1 cellular context compared by ENCODE assay signal in the genomic region with DNA sequence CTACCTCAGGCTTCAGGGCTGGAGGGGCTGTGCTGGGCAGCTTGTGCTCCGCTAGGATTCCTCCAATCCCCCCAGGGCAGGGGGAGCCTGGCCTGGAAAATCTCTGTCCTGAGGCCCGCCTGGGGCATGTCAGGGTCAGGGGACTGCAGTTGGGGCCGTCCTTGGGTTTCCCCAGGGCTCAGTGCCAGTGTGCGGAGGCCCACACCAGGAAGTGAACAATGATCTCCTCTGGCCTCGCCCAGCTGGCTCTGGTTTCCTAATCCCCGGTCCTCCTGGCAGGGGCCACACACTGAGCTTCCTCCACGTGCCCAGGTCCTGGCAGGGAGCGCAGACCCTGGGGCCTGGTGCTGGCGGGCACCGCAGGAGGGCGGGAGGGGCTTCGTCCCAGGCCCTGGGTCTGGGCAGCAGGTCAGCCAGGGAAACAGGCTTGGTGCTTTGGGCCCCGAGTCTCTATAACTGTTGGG.
TF ChIP-seq lines count a peak whose summit lies in the region.

No MANE protein-coding gene starts in this region.

TF ChIP-seq in HepG2, 621 proteins besides CTCF, POLR2A, EP300 and RAD21 (continued from another document and continues in another):
- TF ChIP-seq, protein P1, sequence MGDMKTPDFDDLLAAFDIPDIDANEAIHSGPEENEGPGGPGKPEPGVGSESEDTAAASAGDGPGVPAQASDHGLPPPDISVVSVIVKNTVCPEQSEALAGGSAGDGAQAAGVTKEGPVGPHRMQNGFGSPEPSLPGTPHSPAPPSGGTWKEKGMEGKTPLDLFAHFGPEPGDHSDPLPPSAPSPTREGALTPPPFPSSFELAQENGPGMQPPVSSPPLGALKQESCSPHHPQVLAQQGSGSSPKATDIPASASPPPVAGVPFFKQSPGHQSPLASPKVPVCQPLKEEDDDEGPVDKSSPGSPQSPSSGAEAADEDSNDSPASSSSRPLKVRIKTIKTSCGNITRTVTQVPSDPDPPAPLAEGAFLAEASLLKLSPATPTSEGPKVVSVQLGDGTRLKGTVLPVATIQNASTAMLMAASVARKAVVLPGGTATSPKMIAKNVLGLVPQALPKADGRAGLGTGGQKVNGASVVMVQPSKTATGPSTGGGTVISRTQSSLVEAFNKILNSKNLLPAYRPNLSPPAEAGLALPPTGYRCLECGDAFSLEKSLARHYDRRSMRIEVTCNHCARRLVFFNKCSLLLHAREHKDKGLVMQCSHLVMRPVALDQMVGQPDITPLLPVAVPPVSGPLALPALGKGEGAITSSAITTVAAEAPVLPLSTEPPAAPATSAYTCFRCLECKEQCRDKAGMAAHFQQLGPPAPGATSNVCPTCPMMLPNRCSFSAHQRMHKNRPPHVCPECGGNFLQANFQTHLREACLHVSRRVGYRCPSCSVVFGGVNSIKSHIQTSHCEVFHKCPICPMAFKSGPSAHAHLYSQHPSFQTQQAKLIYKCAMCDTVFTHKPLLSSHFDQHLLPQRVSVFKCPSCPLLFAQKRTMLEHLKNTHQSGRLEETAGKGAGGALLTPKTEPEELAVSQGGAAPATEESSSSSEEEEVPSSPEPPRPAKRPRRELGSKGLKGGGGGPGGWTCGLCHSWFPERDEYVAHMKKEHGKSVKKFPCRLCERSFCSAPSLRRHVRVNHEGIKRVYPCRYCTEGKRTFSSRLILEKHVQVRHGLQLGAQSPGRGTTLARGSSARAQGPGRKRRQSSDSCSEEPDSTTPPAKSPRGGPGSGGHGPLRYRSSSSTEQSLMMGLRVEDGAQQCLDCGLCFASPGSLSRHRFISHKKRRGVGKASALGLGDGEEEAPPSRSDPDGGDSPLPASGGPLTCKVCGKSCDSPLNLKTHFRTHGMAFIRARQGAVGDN (CRISPR knock-in tag; IDR thresholded peaks at IDR 0.05) = peak; percentile 84
- no peak for TF ChIP-seq NFIB (CRISPR knock-in tag; IDR thresholded peaks at IDR 0.05; ENCODE audit: borderline replicate concordance)
- TF ChIP-seq ZNF883 (CRISPR knock-in tag; IDR thresholded peaks at IDR 0.05; ENCODE audit: not compliant biosample characterization) = no peak
- no peak for TF ChIP-seq SKI (IDR thresholded peaks at IDR 0.05; ENCODE audit: partially characterized antibody)
- no peak for TF ChIP-seq RFXANK (CRISPR knock-in tag; IDR thresholded peaks at IDR 0.05)
- TF ChIP-seq NFKBIZ (CRISPR knock-in tag; IDR thresholded peaks at IDR 0.05) = no peak
- TF ChIP-seq CEBPG (CRISPR knock-in tag; IDR thresholded peaks at IDR 0.05) = 0 out of 2 replicates have a peak, but pooled peaks have one; percentile 9
- TF ChIP-seq, protein P2, sequence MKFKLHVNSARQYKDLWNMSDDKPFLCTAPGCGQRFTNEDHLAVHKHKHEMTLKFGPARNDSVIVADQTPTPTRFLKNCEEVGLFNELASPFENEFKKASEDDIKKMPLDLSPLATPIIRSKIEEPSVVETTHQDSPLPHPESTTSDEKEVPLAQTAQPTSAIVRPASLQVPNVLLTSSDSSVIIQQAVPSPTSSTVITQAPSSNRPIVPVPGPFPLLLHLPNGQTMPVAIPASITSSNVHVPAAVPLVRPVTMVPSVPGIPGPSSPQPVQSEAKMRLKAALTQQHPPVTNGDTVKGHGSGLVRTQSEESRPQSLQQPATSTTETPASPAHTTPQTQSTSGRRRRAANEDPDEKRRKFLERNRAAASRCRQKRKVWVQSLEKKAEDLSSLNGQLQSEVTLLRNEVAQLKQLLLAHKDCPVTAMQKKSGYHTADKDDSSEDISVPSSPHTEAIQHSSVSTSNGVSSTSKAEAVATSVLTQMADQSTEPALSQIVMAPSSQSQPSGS (CRISPR knock-in tag; IDR thresholded peaks at IDR 0.05) = no peak
- TF ChIP-seq ATRX (CRISPR knock-in tag; IDR thresholded peaks at IDR 0.05; ENCODE audit: borderline replicate concordance) = no peak
- TF ChIP-seq ZNF644 (CRISPR knock-in tag; IDR thresholded peaks at IDR 0.05; ENCODE audit: low read depth) = no peak
- TF ChIP-seq GATAD1 (CRISPR knock-in tag; IDR thresholded peaks at IDR 0.05) = no peak
- no peak for TF ChIP-seq ZSCAN30 (CRISPR knock-in tag; IDR thresholded peaks at IDR 0.05)
- TF ChIP-seq FOXK1 (CRISPR knock-in tag; IDR thresholded peaks at IDR 0.05; ENCODE audit: borderline replicate concordance, low read depth) = no peak
- TF ChIP-seq FOXC1 (CRISPR knock-in tag; IDR thresholded peaks at IDR 0.05; ENCODE audit: borderline replicate concordance) = no peak
- TF ChIP-seq FOXA3 (CRISPR knock-in tag; IDR thresholded peaks at IDR 0.05) = 0 out of 2 replicates have a peak, but pooled peaks have one; percentile 9
- no peak for TF ChIP-seq ZNF510 (CRISPR knock-in tag; IDR thresholded peaks at IDR 0.05; ENCODE audit: low read depth)
- TF ChIP-seq, protein P3, sequence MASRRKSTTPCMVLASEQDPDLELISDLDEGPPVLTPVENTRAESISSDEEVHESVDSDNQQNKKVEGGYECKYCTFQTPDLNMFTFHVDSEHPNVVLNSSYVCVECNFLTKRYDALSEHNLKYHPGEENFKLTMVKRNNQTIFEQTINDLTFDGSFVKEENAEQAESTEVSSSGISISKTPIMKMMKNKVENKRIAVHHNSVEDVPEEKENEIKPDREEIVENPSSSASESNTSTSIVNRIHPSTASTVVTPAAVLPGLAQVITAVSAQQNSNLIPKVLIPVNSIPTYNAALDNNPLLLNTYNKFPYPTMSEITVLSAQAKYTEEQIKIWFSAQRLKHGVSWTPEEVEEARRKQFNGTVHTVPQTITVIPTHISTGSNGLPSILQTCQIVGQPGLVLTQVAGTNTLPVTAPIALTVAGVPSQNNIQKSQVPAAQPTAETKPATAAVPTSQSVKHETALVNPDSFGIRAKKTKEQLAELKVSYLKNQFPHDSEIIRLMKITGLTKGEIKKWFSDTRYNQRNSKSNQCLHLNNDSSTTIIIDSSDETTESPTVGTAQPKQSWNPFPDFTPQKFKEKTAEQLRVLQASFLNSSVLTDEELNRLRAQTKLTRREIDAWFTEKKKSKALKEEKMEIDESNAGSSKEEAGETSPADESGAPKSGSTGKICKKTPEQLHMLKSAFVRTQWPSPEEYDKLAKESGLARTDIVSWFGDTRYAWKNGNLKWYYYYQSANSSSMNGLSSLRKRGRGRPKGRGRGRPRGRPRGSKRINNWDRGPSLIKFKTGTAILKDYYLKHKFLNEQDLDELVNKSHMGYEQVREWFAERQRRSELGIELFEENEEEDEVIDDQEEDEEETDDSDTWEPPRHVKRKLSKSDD (CRISPR knock-in tag; IDR thresholded peaks at IDR 0.05; ENCODE audit: low read depth) = no peak
- TF ChIP-seq, protein P4, sequence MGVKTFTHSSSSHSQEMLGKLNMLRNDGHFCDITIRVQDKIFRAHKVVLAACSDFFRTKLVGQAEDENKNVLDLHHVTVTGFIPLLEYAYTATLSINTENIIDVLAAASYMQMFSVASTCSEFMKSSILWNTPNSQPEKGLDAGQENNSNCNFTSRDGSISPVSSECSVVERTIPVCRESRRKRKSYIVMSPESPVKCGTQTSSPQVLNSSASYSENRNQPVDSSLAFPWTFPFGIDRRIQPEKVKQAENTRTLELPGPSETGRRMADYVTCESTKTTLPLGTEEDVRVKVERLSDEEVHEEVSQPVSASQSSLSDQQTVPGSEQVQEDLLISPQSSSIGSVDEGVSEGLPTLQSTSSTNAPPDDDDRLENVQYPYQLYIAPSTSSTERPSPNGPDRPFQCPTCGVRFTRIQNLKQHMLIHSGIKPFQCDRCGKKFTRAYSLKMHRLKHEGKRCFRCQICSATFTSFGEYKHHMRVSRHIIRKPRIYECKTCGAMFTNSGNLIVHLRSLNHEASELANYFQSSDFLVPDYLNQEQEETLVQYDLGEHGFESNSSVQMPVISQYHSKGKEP (CRISPR knock-in tag; IDR thresholded peaks at IDR 0.05) = no peak
- TF ChIP-seq, protein P5, sequence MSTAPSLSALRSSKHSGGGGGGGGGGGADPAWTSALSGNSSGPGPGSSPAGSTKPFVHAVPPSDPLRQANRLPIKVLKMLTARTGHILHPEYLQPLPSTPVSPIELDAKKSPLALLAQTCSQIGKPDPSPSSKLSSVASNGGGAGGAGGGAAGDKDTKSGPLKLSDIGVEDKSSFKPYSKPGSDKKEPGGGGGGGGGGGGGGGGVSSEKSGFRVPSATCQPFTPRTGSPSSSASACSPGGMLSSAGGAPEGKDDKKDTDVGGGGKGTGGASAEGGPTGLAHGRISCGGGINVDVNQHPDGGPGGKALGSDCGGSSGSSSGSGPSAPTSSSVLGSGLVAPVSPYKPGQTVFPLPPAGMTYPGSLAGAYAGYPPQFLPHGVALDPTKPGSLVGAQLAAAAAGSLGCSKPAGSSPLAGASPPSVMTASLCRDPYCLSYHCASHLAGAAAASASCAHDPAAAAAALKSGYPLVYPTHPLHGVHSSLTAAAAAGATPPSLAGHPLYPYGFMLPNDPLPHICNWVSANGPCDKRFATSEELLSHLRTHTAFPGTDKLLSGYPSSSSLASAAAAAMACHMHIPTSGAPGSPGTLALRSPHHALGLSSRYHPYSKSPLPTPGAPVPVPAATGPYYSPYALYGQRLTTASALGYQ (CRISPR knock-in tag; IDR thresholded peaks at IDR 0.05) = no peak
- TF ChIP-seq, protein P6, sequence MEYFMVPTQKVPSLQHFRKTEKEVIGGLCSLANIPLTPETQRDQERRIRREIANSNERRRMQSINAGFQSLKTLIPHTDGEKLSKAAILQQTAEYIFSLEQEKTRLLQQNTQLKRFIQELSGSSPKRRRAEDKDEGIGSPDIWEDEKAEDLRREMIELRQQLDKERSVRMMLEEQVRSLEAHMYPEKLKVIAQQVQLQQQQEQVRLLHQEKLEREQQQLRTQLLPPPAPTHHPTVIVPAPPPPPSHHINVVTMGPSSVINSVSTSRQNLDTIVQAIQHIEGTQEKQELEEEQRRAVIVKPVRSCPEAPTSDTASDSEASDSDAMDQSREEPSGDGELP (IDR thresholded peaks at IDR 0.05; ENCODE audit: borderline replicate concordance, low read depth) = peak; percentile 80; the same call in 1 of the 2 replicates
- TF ChIP-seq MIER2 (CRISPR knock-in tag; IDR thresholded peaks at IDR 0.05) = no peak
- TF ChIP-seq, protein P7, sequence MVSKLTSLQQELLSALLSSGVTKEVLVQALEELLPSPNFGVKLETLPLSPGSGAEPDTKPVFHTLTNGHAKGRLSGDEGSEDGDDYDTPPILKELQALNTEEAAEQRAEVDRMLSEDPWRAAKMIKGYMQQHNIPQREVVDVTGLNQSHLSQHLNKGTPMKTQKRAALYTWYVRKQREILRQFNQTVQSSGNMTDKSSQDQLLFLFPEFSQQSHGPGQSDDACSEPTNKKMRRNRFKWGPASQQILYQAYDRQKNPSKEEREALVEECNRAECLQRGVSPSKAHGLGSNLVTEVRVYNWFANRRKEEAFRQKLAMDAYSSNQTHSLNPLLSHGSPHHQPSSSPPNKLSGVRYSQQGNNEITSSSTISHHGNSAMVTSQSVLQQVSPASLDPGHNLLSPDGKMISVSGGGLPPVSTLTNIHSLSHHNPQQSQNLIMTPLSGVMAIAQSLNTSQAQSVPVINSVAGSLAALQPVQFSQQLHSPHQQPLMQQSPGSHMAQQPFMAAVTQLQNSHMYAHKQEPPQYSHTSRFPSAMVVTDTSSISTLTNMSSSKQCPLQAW (CRISPR knock-in tag; IDR thresholded peaks at IDR 0.05) = no peak
- TF ChIP-seq, protein P8, sequence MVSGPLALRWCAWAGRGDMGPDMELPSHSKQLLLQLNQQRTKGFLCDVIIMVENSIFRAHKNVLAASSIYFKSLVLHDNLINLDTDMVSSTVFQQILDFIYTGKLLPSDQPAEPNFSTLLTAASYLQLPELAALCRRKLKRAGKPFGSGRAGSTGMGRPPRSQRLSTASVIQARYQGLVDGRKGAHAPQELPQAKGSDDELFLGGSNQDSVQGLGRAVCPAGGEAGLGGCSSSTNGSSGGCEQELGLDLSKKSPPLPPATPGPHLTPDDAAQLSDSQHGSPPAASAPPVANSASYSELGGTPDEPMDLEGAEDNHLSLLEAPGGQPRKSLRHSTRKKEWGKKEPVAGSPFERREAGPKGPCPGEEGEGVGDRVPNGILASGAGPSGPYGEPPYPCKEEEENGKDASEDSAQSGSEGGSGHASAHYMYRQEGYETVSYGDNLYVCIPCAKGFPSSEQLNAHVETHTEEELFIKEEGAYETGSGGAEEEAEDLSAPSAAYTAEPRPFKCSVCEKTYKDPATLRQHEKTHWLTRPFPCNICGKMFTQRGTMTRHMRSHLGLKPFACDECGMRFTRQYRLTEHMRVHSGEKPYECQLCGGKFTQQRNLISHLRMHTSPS (CRISPR knock-in tag; IDR thresholded peaks at IDR 0.05; ENCODE audit: low read depth) = peak; percentile 99
- no peak for TF ChIP-seq ZSCAN20 (CRISPR knock-in tag; IDR thresholded peaks at IDR 0.05; ENCODE audit: borderline replicate concordance)
- TF ChIP-seq, protein P9, sequence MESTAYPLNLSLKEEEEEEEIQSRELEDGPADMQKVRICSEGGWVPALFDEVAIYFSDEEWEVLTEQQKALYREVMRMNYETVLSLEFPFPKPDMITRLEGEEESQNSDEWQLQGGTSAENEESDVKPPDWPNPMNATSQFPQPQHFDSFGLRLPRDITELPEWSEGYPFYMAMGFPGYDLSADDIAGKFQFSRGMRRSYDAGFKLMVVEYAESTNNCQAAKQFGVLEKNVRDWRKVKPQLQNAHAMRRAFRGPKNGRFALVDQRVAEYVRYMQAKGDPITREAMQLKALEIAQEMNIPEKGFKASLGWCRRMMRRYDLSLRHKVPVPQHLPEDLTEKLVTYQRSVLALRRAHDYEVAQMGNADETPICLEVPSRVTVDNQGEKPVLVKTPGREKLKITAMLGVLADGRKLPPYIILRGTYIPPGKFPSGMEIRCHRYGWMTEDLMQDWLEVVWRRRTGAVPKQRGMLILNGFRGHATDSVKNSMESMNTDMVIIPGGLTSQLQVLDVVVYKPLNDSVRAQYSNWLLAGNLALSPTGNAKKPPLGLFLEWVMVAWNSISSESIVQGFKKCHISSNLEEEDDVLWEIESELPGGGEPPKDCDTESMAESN (CRISPR knock-in tag; conservative IDR thresholded peaks at IDR 0.05) = no peak
- TF ChIP-seq EED (CRISPR knock-in tag; IDR thresholded peaks at IDR 0.05) = no peak
- no peak for TF ChIP-seq LCORL (IDR thresholded peaks at IDR 0.05)
- no peak for TF ChIP-seq LCORL (CRISPR knock-in tag; IDR thresholded peaks at IDR 0.05)
- TF ChIP-seq, protein P10, sequence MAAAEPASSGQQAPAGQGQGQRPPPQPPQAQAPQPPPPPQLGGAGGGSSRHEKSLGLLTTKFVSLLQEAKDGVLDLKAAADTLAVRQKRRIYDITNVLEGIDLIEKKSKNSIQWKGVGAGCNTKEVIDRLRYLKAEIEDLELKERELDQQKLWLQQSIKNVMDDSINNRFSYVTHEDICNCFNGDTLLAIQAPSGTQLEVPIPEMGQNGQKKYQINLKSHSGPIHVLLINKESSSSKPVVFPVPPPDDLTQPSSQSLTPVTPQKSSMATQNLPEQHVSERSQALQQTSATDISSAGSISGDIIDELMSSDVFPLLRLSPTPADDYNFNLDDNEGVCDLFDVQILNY (CRISPR knock-in tag; conservative IDR thresholded peaks at IDR 0.05) = no peak
- no peak for TF ChIP-seq REPIN1 (CRISPR knock-in tag; IDR thresholded peaks at IDR 0.05; ENCODE audit: borderline replicate concordance, low read depth)
- TF ChIP-seq ZNF878 (CRISPR knock-in tag; IDR thresholded peaks at IDR 0.05) = no peak
- TF ChIP-seq FOXO1 (CRISPR knock-in tag; IDR thresholded peaks at IDR 0.05) = no peak
- no peak for TF ChIP-seq ZNF446 (CRISPR knock-in tag; IDR thresholded peaks at IDR 0.05)
- TF ChIP-seq NR2F6 (IDR thresholded peaks at IDR 0.05) = no peak
- TF ChIP-seq NR2F6 (CRISPR knock-in tag; IDR thresholded peaks at IDR 0.05) = peak; percentile 32; the same call in 1 of the 2 replicates
- no peak for TF ChIP-seq ZBTB3 (CRISPR knock-in tag; IDR thresholded peaks at IDR 0.05; ENCODE audit: borderline replicate concordance, low read depth)
- no peak for TF ChIP-seq ZFP36L2 (CRISPR knock-in tag; IDR thresholded peaks at IDR 0.05)
- no peak for TF ChIP-seq TCF12 (IDR thresholded peaks at IDR 0.05)
- no peak for TF ChIP-seq TCF12 (CRISPR knock-in tag; IDR thresholded peaks at IDR 0.05)
- no peak for TF ChIP-seq ZNF484 (CRISPR knock-in tag; IDR thresholded peaks at IDR 0.05; ENCODE audit: borderline replicate concordance, low read depth)
- peak; percentile 72 for TF ChIP-seq RARA (CRISPR knock-in tag; IDR thresholded peaks at IDR 0.05)
- no peak; the same call in 1 of the 2 replicates for TF ChIP-seq MYC (CRISPR knock-in tag; IDR thresholded peaks at IDR 0.05; ENCODE audit: borderline replicate concordance)
